ENCODE assay signal across 28 cellular contexts in the genomic region with DNA sequence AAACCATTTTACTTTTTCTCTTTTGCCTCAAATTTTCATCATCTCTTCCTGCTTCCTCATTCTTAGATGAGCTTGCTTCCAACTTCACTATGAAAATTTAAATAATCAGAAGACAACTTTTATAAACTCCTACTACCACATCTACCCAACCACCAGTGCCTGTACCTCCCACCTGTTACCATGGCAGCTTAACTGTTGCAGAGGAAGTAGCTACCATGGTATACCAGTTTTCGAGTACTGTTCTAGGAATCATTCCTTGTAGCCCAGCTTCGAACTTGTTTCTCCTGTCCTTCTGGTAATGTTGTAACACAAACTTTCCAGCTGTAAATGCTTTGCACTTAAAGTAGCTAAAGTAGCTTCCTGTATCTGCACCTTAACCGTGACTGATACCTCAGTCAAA.
"Had no signal": no experiment of that assay in that cellular context is flagged by ENCODE, and none has a peak within 500 bp of the region (broad histone marks: within the 10 kb centered on the region; RNA-seq: fewer than 3 reads in every experiment).

No MANE protein-coding gene starts in this region.

- ATAC-seq: activated CD8-positive, alpha-beta memory T cell treated with anti-CD3 and anti-CD28 coated beads, Interleukin-2, amount 10 ng/mL, durations not matched to agents 7 days and 5 days; activated naive CD4-positive, alpha-beta T cell treated with anti-CD3 and anti-CD28 coated beads, Interleukin-2, amount 50 U/mL, for 72 hours; activated naive CD8-positive, alpha-beta T cell treated with anti-CD3 and anti-CD28 coated beads, Interleukin-2, amount 50 U/mL, for 24 hours; body of pancreas; PC-3; SK-N-SH treated with all-trans-retinoic acid at 6 μM for 48 hours had no signal

- DNase-seq: activated B cell treated with CpG ODN at 0.5 μM for 24 hours; activated CD4-positive, alpha-beta T cell treated with anti-CD3 and anti-CD28 coated beads for 1 hour; activated CD4-positive, alpha-beta T cell treated with anti-CD3 and anti-CD28 coated beads, Interleukin-2, amount 10 ng/mL, durations not matched to agents 24 days and 14 days; activated CD4-positive, alpha-beta T cell treated with anti-CD3 and anti-CD28 coated beads, Interleukin-2, amount 50 U/mL, for 48 hours; activated CD8-positive, alpha-beta memory T cell treated with anti-CD3 and anti-CD28 coated beads, Interleukin-2, amount 10 ng/mL, durations not matched to agents 7 days and 5 days; activated effector memory CD4-positive, alpha-beta T cell treated with anti-CD3 and anti-CD28 coated beads, Interleukin-2, amount 50 U/mL, for 16 hours; activated naive CD4-positive, alpha-beta T cell treated with Interleukin-2 at 50 U/mL for 16 hours; activated naive CD8-positive, alpha-beta T cell treated with anti-CD3 and anti-CD28 coated beads, Interleukin-2, amount 50 U/mL, for 24 hours; activated T-cell treated with anti-CD3 and anti-CD28 coated beads, Interleukin-2, amount 50 U/mL, for 24 hours; amniotic stem cell; body of pancreas; central memory CD4-positive, alpha-beta T cell; Kasumi-1; NCI-H1105; NCI-H1436; NCI-H1694 treated with DMSO at 0.1 percent for 48 hours; NCI-H2029 treated with DMSO at 0.1 percent for 48 hours; NCI-H345; NCI-H510A; NCI-H69; PC-3; SHP77; T-helper 9 cell had no signal

- H3K27ac ChIP-seq: ascending aorta, body of pancreas, coronary artery, SJSA1 had no signal

- H3K27me3 ChIP-seq: ascending aorta, body of pancreas, SJSA1 had no signal

- H3K4me1 ChIP-seq: body of pancreas had no signal

- H3K4me3 ChIP-seq: ascending aorta, body of pancreas, coronary artery, SJSA1 had no signal

- H3K36me3 ChIP-seq: ascending aorta, SJSA1 had no signal

- H3K9me3 ChIP-seq: ascending aorta, body of pancreas, SJSA1 had no signal
